Comparison of ENCODE assay signal across 17 cellular contexts in the genomic region with DNA sequence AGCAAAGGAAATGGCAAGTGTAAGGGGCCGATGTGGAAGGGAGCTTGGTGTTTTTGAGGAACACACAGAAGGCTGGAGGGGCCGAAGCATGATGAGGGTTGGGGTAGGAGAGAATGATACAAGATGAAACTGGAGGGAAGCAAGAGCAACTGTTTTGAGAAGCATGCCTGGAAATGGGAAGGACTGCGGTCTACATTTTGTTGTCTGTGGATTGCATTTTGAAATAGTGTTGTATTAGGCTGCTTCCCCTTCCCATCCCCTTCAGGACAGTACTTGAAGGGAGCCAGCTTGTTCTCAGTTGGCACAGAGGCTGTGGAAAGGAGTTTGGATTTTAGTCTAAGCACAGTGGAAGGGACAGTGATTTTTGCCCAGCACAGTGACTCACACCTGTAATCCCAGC. TPM values are rescaled to one million over a fixed set of nuclear protein-coding genes. Genes with fewer than 3 reads are reported as not detected.
DNase-seq lines count a peak whose midpoint lies in the region; ATAC-seq and TF ChIP-seq lines count a peak whose summit lies in the region.
"Had no signal": no experiment of that assay in that cellular context is flagged by ENCODE, and none has a peak within 500 bp of the region (broad histone marks: within the 10 kb centered on the region; RNA-seq: fewer than 3 reads in every experiment).

No MANE protein-coding gene starts in this region.

- H2AK5ac ChIP-seq in trophoblast cell (ENCODE audit: low read length): no peak overlapping the region

- no peak overlapping the region for H3K23ac ChIP-seq in trophoblast cell (ENCODE audit: low read length)

- no peak overlapping the region for H3K4me3 ChIP-seq in MG63
- H3K4me3 ChIP-seq in colonic mucosa: no peak overlapping the region
- H3K4me3 ChIP-seq in trophoblast cell (ENCODE audit: low read depth, low read length): no peak overlapping the region
- H3K4me3 ChIP-seq: right lobe of liver, SJCRH30, testis had no signal

- H3K27me3 ChIP-seq in MG63: no peaks in the 10 kb centered on the region
- no peaks in the 10 kb centered on the region for H3K27me3 ChIP-seq in colonic mucosa
- H3K27me3 ChIP-seq in trophoblast cell (ENCODE audit: insufficient read depth, low read length): no peaks in the 10 kb centered on the region
- H3K27me3 ChIP-seq: right lobe of liver, SJCRH30, testis had no signal

- H2AFZ ChIP-seq in trophoblast cell (ENCODE audit: insufficient read depth, low read length, poor library complexity): no peak overlapping the region

- TF ChIP-seq CTCF in colonic mucosa (IDR thresholded peaks at IDR 0.05): no peak

- no peak overlapping the region for H2BK5ac ChIP-seq in trophoblast cell (ENCODE audit: low read depth, low read length, poor library complexity)

- H2BK12ac ChIP-seq in trophoblast cell (ENCODE audit: low read length): no peak overlapping the region

- no peak overlapping the region for H4K8ac ChIP-seq in trophoblast cell (ENCODE audit: low read depth, low read length)

- H3K4me2 ChIP-seq in trophoblast cell (ENCODE audit: low read length): no peak overlapping the region

- peak; percentile 25 for DNase-seq in NOMO-1 treated with DMSO at 0.1 percent for 48 hours (lab: John Stamatoyannopoulos, UW; ENCODE audit: unreplicated experiment)
- no peak for DNase-seq in NOMO-1 (lab: John Stamatoyannopoulos, UW; ENCODE audit: unreplicated experiment in 2 of 2)
- DNase-seq in MG63: peak; percentile 3
- peak; percentile 20 for DNase-seq in colonic mucosa
- DNase-seq in trophoblast cell: no peak
- DNase-seq in 8988T: no peak
- DNase-seq in SW 1271 (lab: John Stamatoyannopoulos, UW): no peak
- DNase-seq: activated CD4-positive, alpha-beta T cell treated with anti-CD3 and anti-CD28 coated beads for 4 hours; activated naive CD4-positive, alpha-beta T cell treated with anti-CD3 and anti-CD28 coated beads, Interleukin-2, amount 50 U/mL, for 16 hours; NCI-H524 treated with DMSO at 0.1 percent for 48 hours; SJCRH30; testis had no signal

- H3K9ac ChIP-seq in colonic mucosa (ENCODE audit: low read depth in 2 of 2, low read length in 2 of 2) (no peak overlapping the region), trophoblast cell (ENCODE audit: low read length) (no peak overlapping the region)

- H3K4ac ChIP-seq in trophoblast cell (ENCODE audit: low read depth, low read length): peak overlapping the region; percentile 2

- H3K27ac ChIP-seq in colonic mucosa (peak overlapping the region; percentile 91), trophoblast cell (ENCODE audit: low read depth, low read length) (no peak overlapping the region)
- H3K27ac ChIP-seq: SJCRH30, testis had no signal

- H3K4me1 ChIP-seq in colonic mucosa: no peaks in the 10 kb centered on the region
- peaks cover 6 to 7% of the 10 kb centered on the region in 2 experiments for H3K4me1 ChIP-seq in trophoblast cell (ENCODE audit: control insufficient read depth in 1 of 2, insufficient read depth in 2 of 2, low read length in 2 of 2)

- H4K12ac ChIP-seq in trophoblast cell (ENCODE audit: low read depth, low read length): no peak overlapping the region

- H3K14ac ChIP-seq in trophoblast cell (ENCODE audit: low read length): no peak overlapping the region

- no peak overlapping the region for H2BK120ac ChIP-seq in trophoblast cell (ENCODE audit: insufficient read depth, low read length, poor library complexity)

- no peak for ATAC-seq in HG02884 (IDR thresholded peaks at IDR 0.05; ENCODE audit: unreplicated experiment)

- intact Hi-C loops in colonic mucosa (cut with DNase I): no loop called here

- peaks cover 13% of the 10 kb centered on the region for H3K79me2 ChIP-seq in trophoblast cell (ENCODE audit: control insufficient read depth, insufficient read depth, low read length, poor library complexity)

- WGBS in trophoblast cell (ENCODE audit: extremely low coverage, insufficient coverage, insufficient read length): no CpG with 5 or more reads among the region's 3 CpGs

- H3K36me3 ChIP-seq in MG63 (peaks cover 15% of the 10 kb centered on the region), colonic mucosa (no peaks in the 10 kb centered on the region), trophoblast cell (ENCODE audit: control insufficient read depth in 1 of 2, insufficient read depth in 2 of 2, low read length in 2 of 2) (peaks cover 4 to 5% of the 10 kb centered on the region in 2 experiments)
- H3K36me3 ChIP-seq: right lobe of liver had no signal

- peaks cover 13% of the 10 kb centered on the region for H3K79me1 ChIP-seq in trophoblast cell (ENCODE audit: low read length)

- no peaks in the 10 kb centered on the region; the same call in 1 of the 2 replicates for H3K9me3 ChIP-seq in MG63
- H3K9me3 ChIP-seq in colonic mucosa: no peaks in the 10 kb centered on the region
- H3K9me3 ChIP-seq in trophoblast cell (ENCODE audit: insufficient read depth, low read depth, low read length): no peaks in the 10 kb centered on the region
- H3K9me3 ChIP-seq: right lobe of liver, SJCRH30, testis had no signal

- H3K18ac ChIP-seq in trophoblast cell (ENCODE audit: low read length): no peak overlapping the region

- no peak overlapping the region for H4K91ac ChIP-seq in trophoblast cell (ENCODE audit: low read depth, low read length)

RNA-seq across cellular contexts. Expression of a gene that starts 2.2 kb away (rescaled TPM):
- total RNA-seq in MG63 (2014; rRNA removed; shearing (Covaris generic); ENCODE audit: low replicate concordance): 4.3 and 7.4 TPM in 2 replicates
- 10 to 100 TPM; 76.7 to 79.9 TPM for total RNA-seq in colonic mucosa
- polyA plus RNA-seq in trophoblast cell (2013): 56.8 and 57.8 TPM in 2 replicates

RNA-seq across cellular contexts. Expression of a gene that starts 59.7 kb away (rescaled TPM):
- total RNA-seq in MG63 (2014; rRNA removed; shearing (Covaris generic); ENCODE audit: low replicate concordance): not detected in 2 replicates
- total RNA-seq in colonic mucosa: 1 to 10 TPM; 3.7 to 6.6 TPM
- 0.04 TPM in 1 of 2 replicates, not detected in the other for polyA plus RNA-seq in trophoblast cell (2013)
- total RNA-seq: A172, fibroblast of lung, HT-29, SJCRH30 had no signal
- polyA plus RNA-seq: fibroblast of lung had no signal

Comparison
In these comparisons a context has a peak if more than half of its experiments do, and no peak if none do; other contexts are left out.
1. DNase-seq: peak in NOMO-1 treated with DMSO at 0.1 percent for 48 hours (single experiment), MG63 (single experiment) and colonic mucosa (single experiment); none in NOMO-1 (0 of 2), trophoblast cell (0 of 2), 8988T (single experiment) and SW 1271 (0 of 2).